In genomic region chrX:14032383-14032782, GRCh38 we compare ENCODE assay signal across 8 cellular contexts. TPM values are rescaled to one million over a fixed set of nuclear protein-coding genes. Genes with fewer than 3 reads are reported as not detected.
DNase-seq lines count a peak whose midpoint lies in the region; ATAC-seq, FAIRE-seq and TF ChIP-seq lines count a peak whose summit lies in the region.

No MANE protein-coding gene starts in this region.

- H3K27me3 ChIP-seq in CD4-positive, CD25-positive, alpha-beta regulatory T cell (ENCODE audit: control insufficient read depth, insufficient read depth, low read length) = no peaks in the 10 kb centered on the region

- peak; percentile 40 to 76 (median 76) for DNase-seq in CD4-positive, CD25-positive, alpha-beta regulatory T cell
- DNase-seq in HUDEP-2 (lab: John Stamatoyannopoulos, UW; ENCODE audit: unreplicated experiment in 76 of 76) (peak in 39 of 76 experiments; percentile 0 to 44 (median 4)), RCC 7860 (ENCODE audit: low spot score) (no peak), frontal cortex (ENCODE audit: low spot score in 2 of 2) (peak in 1 of 2 donors; percentile 58), retinal pigment epithelial cell (ENCODE audit: low read depth) (no peak), T1000 (lab: John Stamatoyannopoulos, UW) (no peak)
- peak; percentile 74 for DNase-seq in activated effector memory CD4-positive, alpha-beta T cell treated with anti-CD3 and anti-CD28 coated beads, Interleukin-2, amount 50 U/mL, for 16 hours

- peak; percentile 62 for TF ChIP-seq CTCF in retinal pigment epithelial cell (conservative IDR thresholded peaks at IDR 0.05; ENCODE audit: low read depth, low read length)

- H3K27ac Mint-ChIP-seq in CD4-positive, CD25-positive, alpha-beta regulatory T cell = peak overlapping the region in 2 of 3 donors; percentile 66 to 80

- peaks cover 28% of the 10 kb centered on the region for H3K4me1 ChIP-seq in CD4-positive, CD25-positive, alpha-beta regulatory T cell (ENCODE audit: control insufficient read depth, insufficient read depth, low read length, poor library complexity, severe bottlenecking)

- H3K9me3 ChIP-seq in CD4-positive, CD25-positive, alpha-beta regulatory T cell (ENCODE audit: control insufficient read depth in 2 of 2, low read length in 2 of 2) = no peaks in the 10 kb centered on the region

- FAIRE-seq in RCC 7860 (lab: Jason Lieb, UNC) (peak; percentile 73), frontal cortex (lab: Jason Lieb, UNC) (peak; percentile 78)

- no peaks in the 10 kb centered on the region for H3K36me3 Mint-ChIP-seq in CD4-positive, CD25-positive, alpha-beta regulatory T cell

- H3K4me3 ChIP-seq in CD4-positive, CD25-positive, alpha-beta regulatory T cell (ENCODE audit: low read depth, low read length) = no peak overlapping the region
- H3K4me3 ChIP-seq in retinal pigment epithelial cell (ENCODE audit: low read length) = no peak overlapping the region

- H3K4me1 Mint-ChIP-seq in CD4-positive, CD25-positive, alpha-beta regulatory T cell = peaks cover 4 to 42% (median 27%) of the 10 kb centered on the region in 4 donors

- ATAC-seq in CD4-positive, CD25-positive, alpha-beta regulatory T cell (ENCODE audit: low read depth in 2 of 2) = no peak
- no peak for ATAC-seq in GM21360 (IDR thresholded peaks at IDR 0.05; ENCODE audit: unreplicated experiment)

- peaks cover 11% of the 10 kb centered on the region for H3K27me3 Mint-ChIP-seq in CD4-positive, CD25-positive, alpha-beta regulatory T cell

- H3K9me3 Mint-ChIP-seq in CD4-positive, CD25-positive, alpha-beta regulatory T cell = no peaks in the 10 kb centered on the region

- no peak overlapping the region for H3K27ac ChIP-seq in CD4-positive, CD25-positive, alpha-beta regulatory T cell (ENCODE audit: insufficient read depth, low read length, poor library complexity, severe bottlenecking)

- no peaks in the 10 kb centered on the region for H3K36me3 ChIP-seq in CD4-positive, CD25-positive, alpha-beta regulatory T cell (ENCODE audit: control insufficient read depth, insufficient read depth, low read length)

- peak overlapping the region in 2 of 4 donors; percentile 61 to 78 for H3K4me3 Mint-ChIP-seq in CD4-positive, CD25-positive, alpha-beta regulatory T cell

RNA-seq across cellular contexts. Expression of gene GEMIN8, which starts 2.7 kb away (rescaled TPM):
- total RNA-seq in CD4-positive, CD25-positive, alpha-beta regulatory T cell = 16.5 TPM
- polyA plus RNA-seq in CD4-positive, CD25-positive, alpha-beta regulatory T cell = 10 to 100 TPM; 24.2 to 37.9 (median 28.1) TPM
- total RNA-seq in frontal cortex = 12.2 TPM

Comparison
In these comparisons a context has a peak if more than half of its experiments do, and no peak if none do; other contexts are left out.
1. DNase-seq: peak in CD4-positive, CD25-positive, alpha-beta regulatory T cell (3 of 3), HUDEP-2 (39 of 76) and activated effector memory CD4-positive, alpha-beta T cell treated with anti-CD3 and anti-CD28 coated beads, Interleukin-2, amount 50 U/mL, for 16 hours (single experiment); none in RCC 7860 (single experiment), retinal pigment epithelial cell (single experiment) and T1000 (single experiment).